ENCODE assay signal across 31 cellular contexts in the genomic region with DNA sequence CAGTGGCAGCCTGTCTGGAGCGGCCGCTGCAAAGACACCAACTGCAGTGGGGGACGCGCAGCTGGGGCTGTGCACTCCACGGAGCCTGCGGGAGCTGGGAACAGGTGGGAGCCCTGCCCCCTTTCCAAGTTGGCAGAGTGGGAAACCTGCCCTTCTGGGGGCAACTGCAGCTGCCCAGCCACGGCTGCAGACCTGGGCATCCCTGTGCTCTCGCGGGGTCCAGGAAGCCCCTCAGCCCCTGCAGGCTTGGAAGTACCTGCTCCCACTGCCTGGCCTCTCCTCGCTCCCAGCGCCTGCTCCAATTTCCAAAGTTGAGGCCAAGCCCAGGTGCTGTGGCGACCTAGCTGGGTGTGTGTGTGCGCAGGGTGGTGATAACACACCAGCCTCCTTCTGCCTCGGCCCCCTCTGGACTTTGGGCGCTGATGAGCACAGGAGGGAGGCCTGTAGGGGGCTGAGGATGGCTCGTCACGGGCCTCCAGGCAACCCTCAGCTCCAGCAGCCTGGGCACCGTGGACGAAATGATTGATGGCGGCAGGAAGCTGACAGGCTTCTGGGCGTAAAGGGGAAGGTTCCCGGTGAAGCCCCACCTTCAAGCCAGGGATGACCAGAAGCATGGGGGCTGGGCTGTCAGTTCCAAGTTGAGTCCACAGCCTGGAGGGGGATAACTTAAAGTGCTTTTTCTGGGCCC.
"Had no signal": no experiment of that assay in that cellular context is flagged by ENCODE, and none has a peak within 500 bp of the region (broad histone marks: within the 10 kb centered on the region; RNA-seq: fewer than 3 reads in every experiment).

No MANE protein-coding gene starts in this region.

- H3K4me3 ChIP-seq: esophagus muscularis mucosa, heart left ventricle, lower lobe of right lung, ovary, prostate gland, skin epidermis, testis, transverse colon, uterus had no signal

- H3K36me3 Mint-ChIP-seq: activated CD4-positive, alpha-beta memory T cell treated with anti-CD3 and anti-CD28 coated beads for 36 hours; natural killer cell had no signal

- DNase-seq: activated CD4-positive, alpha-beta memory T cell treated with anti-CD3 and anti-CD28 coated beads for 36 hours; activated CD4-positive, alpha-beta T cell treated with anti-CD3 and anti-CD28 coated beads for 4 hours; activated CD8-positive, alpha-beta memory T cell treated with anti-CD3 and anti-CD28 coated beads, Interleukin-2, amount 50 U/mL, for 48 hours; activated gamma-delta T cell treated with Interleukin-2 at 50 U/mL for 16 hours; activated naive CD4-positive, alpha-beta T cell treated with anti-CD3 and anti-CD28 coated beads, Interleukin-2, amount 50 U/mL, for 16 hours; activated T-cell treated with anti-CD3 and anti-CD28 coated beads, Interleukin-2, amount 50 U/mL, for 4 hours; amniotic stem cell; caudate nucleus; endodermal cell; foreskin keratinocyte; heart left ventricle; hypothalamus; lower lobe of right lung; mesendoderm; natural killer cell; ovary; retina; stimulated activated CD4-positive, alpha-beta T cell treated with anti-CD3 and anti-CD28 coated beads, Interleukin-12 subunit alpha, Interleukin-12 subunit beta, amount 100 ng/mL, for 4 hours; stimulated activated CD4-positive, alpha-beta T cell treated with anti-CD3 and anti-CD28 coated beads, Interleukin-4, amount 100 ng/mL, for 1 hour; stimulated activated naive CD8-positive, alpha-beta T cell treated with anti-CD3 and anti-CD28 coated beads, Interleukin-15, Interleukin-2, amounts not matched to agents 100 U/mL and 50 U/mL, for 24 hours; testis; transverse colon; uterus had no signal

- H3K9me3 ChIP-seq: esophagus muscularis mucosa, heart left ventricle, lower lobe of right lung, neutrophil, ovary, prostate gland, testis, transverse colon, uterus had no signal

- H3K4me1 ChIP-seq: prostate gland, testis, uterus had no signal

- H3K9me3 Mint-ChIP-seq: activated CD4-positive, alpha-beta memory T cell treated with anti-CD3 and anti-CD28 coated beads for 36 hours; activated T-cell treated with anti-CD3 and anti-CD28 coated beads, Interleukin-2, amount 50 U/mL, for 4 hours; activated T-helper 17 cell treated with anti-CD3 and anti-CD28 coated beads, Interleukin-2, amount 50 U/mL, for 72 hours; dendritic cell treated with granulocyte-macrophage colony-stimulating factor and Interleukin-4, amounts not matched to agents 40 ng/mL and 50 ng/mL, for 4 days; natural killer cell had no signal

- H3K27me3 Mint-ChIP-seq: activated CD4-positive, alpha-beta memory T cell treated with anti-CD3 and anti-CD28 coated beads for 36 hours; activated T-helper 17 cell treated with anti-CD3 and anti-CD28 coated beads, Interleukin-2, amount 50 U/mL, for 72 hours; dendritic cell treated with granulocyte-macrophage colony-stimulating factor and Interleukin-4, amounts not matched to agents 40 ng/mL and 50 ng/mL, for 4 days had no signal

- H3K27ac ChIP-seq: esophagus muscularis mucosa, foreskin keratinocyte, heart left ventricle, lower lobe of right lung, neutrophil, ovary, testis, transverse colon, uterus had no signal

- ATAC-seq: activated T-cell treated with anti-CD3 and anti-CD28 coated beads, Interleukin-2, amount 50 U/mL, for 4 hours; activated T-helper 17 cell treated with anti-CD3 and anti-CD28 coated beads, Interleukin-2, amount 50 U/mL, for 72 hours; left lobe of liver; natural killer cell; sciatic nerve; stimulated activated naive CD8-positive, alpha-beta T cell treated with anti-CD3 and anti-CD28 coated beads, Interleukin-15, Interleukin-2, amounts not matched to agents 100 U/mL and 50 U/mL, for 24 hours had no signal

- H3K27ac Mint-ChIP-seq: activated CD4-positive, alpha-beta memory T cell treated with anti-CD3 and anti-CD28 coated beads for 36 hours; activated T-helper 17 cell treated with anti-CD3 and anti-CD28 coated beads, Interleukin-2, amount 50 U/mL, for 72 hours; dendritic cell treated with granulocyte-macrophage colony-stimulating factor and Interleukin-4, amounts not matched to agents 40 ng/mL and 50 ng/mL, for 4 days had no signal

- H3K4me3 Mint-ChIP-seq: activated CD4-positive, alpha-beta memory T cell treated with anti-CD3 and anti-CD28 coated beads for 36 hours; activated T-cell treated with anti-CD3 and anti-CD28 coated beads, Interleukin-2, amount 50 U/mL, for 4 hours; activated T-helper 17 cell treated with anti-CD3 and anti-CD28 coated beads, Interleukin-2, amount 50 U/mL, for 72 hours; dendritic cell treated with granulocyte-macrophage colony-stimulating factor and Interleukin-4, amounts not matched to agents 40 ng/mL and 50 ng/mL, for 4 days; endodermal cell; natural killer cell had no signal

- H3K27me3 ChIP-seq: esophagus muscularis mucosa, foreskin keratinocyte, heart left ventricle, neutrophil, ovary, testis, transverse colon, uterus had no signal

- H3K36me3 ChIP-seq: esophagus muscularis mucosa, heart left ventricle, lower lobe of right lung, neutrophil, ovary, prostate gland, transverse colon, uterus had no signal
